1 cellular context compared by ENCODE assay signal in genomic region chr4:14386196-14386595, GRCh38.
TF ChIP-seq lines count a peak whose summit lies in the region.

No MANE protein-coding gene starts in this region.

TF ChIP-seq in WTC11, 78 proteins besides CTCF, POLR2A, EP300 and RAD21 (continued from another document):
- TF ChIP-seq, protein P1, sequence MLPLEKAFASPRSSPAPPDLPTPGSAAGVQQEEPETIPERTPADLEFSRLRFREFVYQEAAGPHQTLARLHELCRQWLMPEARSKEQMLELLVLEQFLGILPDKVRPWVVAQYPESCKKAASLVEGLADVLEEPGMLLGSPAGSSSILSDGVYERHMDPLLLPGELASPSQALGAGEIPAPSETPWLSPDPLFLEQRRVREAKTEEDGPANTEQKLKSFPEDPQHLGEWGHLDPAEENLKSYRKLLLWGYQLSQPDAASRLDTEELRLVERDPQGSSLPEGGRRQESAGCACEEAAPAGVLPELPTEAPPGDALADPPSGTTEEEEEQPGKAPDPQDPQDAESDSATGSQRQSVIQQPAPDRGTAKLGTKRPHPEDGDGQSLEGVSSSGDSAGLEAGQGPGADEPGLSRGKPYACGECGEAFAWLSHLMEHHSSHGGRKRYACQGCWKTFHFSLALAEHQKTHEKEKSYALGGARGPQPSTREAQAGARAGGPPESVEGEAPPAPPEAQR (CRISPR knock-in tag; IDR thresholded peaks at IDR 0.05): no peak
- no peak for TF ChIP-seq ZNF423 (CRISPR knock-in tag; IDR thresholded peaks at IDR 0.05)
- TF ChIP-seq AR (CRISPR knock-in tag; IDR thresholded peaks at IDR 0.05): no peak
- no peak for TF ChIP-seq IRF1 (CRISPR knock-in tag; IDR thresholded peaks at IDR 0.05)
- TF ChIP-seq, protein P2, sequence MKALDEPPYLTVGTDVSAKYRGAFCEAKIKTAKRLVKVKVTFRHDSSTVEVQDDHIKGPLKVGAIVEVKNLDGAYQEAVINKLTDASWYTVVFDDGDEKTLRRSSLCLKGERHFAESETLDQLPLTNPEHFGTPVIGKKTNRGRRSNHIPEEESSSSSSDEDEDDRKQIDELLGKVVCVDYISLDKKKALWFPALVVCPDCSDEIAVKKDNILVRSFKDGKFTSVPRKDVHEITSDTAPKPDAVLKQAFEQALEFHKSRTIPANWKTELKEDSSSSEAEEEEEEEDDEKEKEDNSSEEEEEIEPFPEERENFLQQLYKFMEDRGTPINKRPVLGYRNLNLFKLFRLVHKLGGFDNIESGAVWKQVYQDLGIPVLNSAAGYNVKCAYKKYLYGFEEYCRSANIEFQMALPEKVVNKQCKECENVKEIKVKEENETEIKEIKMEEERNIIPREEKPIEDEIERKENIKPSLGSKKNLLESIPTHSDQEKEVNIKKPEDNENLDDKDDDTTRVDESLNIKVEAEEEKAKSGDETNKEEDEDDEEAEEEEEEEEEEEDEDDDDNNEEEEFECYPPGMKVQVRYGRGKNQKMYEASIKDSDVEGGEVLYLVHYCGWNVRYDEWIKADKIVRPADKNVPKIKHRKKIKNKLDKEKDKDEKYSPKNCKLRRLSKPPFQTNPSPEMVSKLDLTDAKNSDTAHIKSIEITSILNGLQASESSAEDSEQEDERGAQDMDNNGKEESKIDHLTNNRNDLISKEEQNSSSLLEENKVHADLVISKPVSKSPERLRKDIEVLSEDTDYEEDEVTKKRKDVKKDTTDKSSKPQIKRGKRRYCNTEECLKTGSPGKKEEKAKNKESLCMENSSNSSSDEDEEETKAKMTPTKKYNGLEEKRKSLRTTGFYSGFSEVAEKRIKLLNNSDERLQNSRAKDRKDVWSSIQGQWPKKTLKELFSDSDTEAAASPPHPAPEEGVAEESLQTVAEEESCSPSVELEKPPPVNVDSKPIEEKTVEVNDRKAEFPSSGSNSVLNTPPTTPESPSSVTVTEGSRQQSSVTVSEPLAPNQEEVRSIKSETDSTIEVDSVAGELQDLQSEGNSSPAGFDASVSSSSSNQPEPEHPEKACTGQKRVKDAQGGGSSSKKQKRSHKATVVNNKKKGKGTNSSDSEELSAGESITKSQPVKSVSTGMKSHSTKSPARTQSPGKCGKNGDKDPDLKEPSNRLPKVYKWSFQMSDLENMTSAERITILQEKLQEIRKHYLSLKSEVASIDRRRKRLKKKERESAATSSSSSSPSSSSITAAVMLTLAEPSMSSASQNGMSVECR (CRISPR knock-in tag; IDR thresholded peaks at IDR 0.05; ENCODE audit: borderline replicate concordance): no peak
- no peak for TF ChIP-seq NR1H2 (CRISPR knock-in tag; IDR thresholded peaks at IDR 0.05)
- no peak for TF ChIP-seq SMAD4 (CRISPR knock-in tag; IDR thresholded peaks at IDR 0.05)
- no peak for TF ChIP-seq ERG (CRISPR knock-in tag; IDR thresholded peaks at IDR 0.05)
- TF ChIP-seq ATF1 (CRISPR knock-in tag; IDR thresholded peaks at IDR 0.05): no peak
- TF ChIP-seq IRF2 (CRISPR knock-in tag; IDR thresholded peaks at IDR 0.05; ENCODE audit: borderline replicate concordance, low read depth): no peak
- TF ChIP-seq, protein P3, sequence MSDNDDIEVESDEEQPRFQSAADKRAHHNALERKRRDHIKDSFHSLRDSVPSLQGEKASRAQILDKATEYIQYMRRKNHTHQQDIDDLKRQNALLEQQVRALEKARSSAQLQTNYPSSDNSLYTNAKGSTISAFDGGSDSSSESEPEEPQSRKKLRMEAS (CRISPR knock-in tag; IDR thresholded peaks at IDR 0.05): no peak
- no peak for TF ChIP-seq CREB1 (CRISPR knock-in tag; IDR thresholded peaks at IDR 0.05)
- TF ChIP-seq, protein P4, sequence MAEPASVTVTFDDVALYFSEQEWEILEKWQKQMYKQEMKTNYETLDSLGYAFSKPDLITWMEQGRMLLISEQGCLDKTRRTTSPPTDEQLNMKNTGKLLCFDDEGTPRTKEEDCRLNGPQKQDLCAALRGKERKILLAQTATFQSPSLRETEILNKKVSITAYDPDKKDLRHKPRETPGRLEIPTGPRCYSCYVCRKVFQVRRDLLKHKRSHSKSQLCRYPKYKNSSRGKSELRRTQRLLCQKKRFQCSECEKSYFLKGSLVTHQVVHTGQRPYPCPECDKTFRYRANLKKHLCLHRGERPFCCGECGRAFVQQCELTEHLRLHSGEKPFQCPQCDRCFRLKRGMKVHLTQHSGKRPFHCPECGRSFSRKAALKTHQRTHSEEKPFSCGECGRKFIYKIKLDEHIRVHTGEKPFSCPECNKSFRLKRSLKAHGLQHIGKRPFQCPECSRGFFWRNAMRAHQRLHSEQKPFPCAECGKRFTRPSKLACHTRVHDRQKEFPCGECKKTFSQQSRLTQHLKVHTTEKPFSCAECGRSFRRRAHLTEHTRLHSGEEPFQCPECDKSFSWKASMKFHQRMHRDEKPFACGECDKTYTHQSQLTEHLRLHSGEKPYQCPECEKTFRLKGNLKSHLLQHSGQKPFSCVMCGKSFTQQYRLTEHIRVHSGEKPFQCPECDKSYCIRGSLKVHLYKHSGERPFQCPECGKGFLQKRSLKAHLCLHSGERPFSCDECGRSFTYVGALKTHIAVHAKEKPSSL (CRISPR knock-in tag; conservative IDR thresholded peaks at IDR 0.05): no peak
- TF ChIP-seq TEAD1 (CRISPR knock-in tag; IDR thresholded peaks at IDR 0.05): no peak
